Comparison of ENCODE assay signal across 29 cellular contexts in the genomic region with DNA sequence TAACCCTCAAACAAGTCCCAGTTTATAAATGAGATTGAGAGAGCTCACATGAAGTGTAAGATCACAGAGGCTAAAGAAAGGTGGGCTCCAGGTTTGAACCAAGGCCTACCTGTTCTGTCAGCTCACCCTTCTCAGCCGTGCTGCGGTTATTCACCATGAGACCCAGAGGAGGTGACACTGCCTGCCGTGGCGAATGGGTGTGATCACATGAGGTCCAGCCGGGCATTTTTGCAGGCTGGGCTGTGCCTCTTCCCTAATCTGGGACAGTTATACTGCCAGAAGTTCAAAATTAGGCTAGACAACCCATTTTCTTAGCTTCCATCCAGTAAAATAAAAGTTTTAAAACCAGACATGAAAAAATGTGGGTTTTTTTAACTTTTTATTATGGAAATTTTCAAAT.
DNase-seq lines count a peak whose midpoint lies in the region; ATAC-seq, FAIRE-seq and TF ChIP-seq lines count a peak whose summit lies in the region.
"Had no signal": no experiment of that assay in that cellular context is flagged by ENCODE, and none has a peak within 500 bp of the region (broad histone marks: within the 10 kb centered on the region; RNA-seq: fewer than 3 reads in every experiment).

No MANE protein-coding gene starts in this region.

- H3K4me1 Mint-ChIP-seq in activated CD8-positive, alpha-beta T cell treated with anti-CD3 and anti-CD28 coated beads for 36 hours (ENCODE audit: low read depth): peaks cover 61% of the 10 kb centered on the region
- H3K4me1 Mint-ChIP-seq in activated CD8-positive, alpha-beta T cell treated with anti-CD3 and anti-CD28 coated beads, Interleukin-2, amount 10 ng/mL, durations not matched to agents 7 days and 5 days (ENCODE audit: low read depth): peaks cover 26% of the 10 kb centered on the region
- peaks cover 11% of the 10 kb centered on the region for H3K4me1 Mint-ChIP-seq in WTC11
- peaks cover 5% of the 10 kb centered on the region for H3K4me1 Mint-ChIP-seq in chondrocyte (ENCODE audit: low read depth)

- no peak for TF ChIP-seq CTCF in activated CD8-positive, alpha-beta T cell treated with anti-CD3 and anti-CD28 coated beads for 36 hours (IDR thresholded peaks at IDR 0.05)
- no peak for TF ChIP-seq CTCF in WTC11 (IDR thresholded peaks at IDR 0.05)
- TF ChIP-seq CTCF in heart left ventricle (IDR thresholded peaks at IDR 0.05): no peak
- TF ChIP-seq CTCF in pancreas (IDR thresholded peaks at IDR 0.05): no peak
- TF ChIP-seq CTCF in chondrocyte (IDR thresholded peaks at IDR 0.05): no peak

- peak overlapping the region; percentile 62 for H3K27ac Mint-ChIP-seq in activated CD8-positive, alpha-beta T cell treated with anti-CD3 and anti-CD28 coated beads for 36 hours
- no peak overlapping the region for H3K27ac Mint-ChIP-seq in activated CD8-positive, alpha-beta T cell treated with anti-CD3 and anti-CD28 coated beads, Interleukin-2, amount 10 ng/mL, durations not matched to agents 7 days and 5 days
- peak overlapping the region; percentile 58; the same call in 1 of the 2 replicates for H3K27ac Mint-ChIP-seq in WTC11
- no peak overlapping the region for H3K27ac Mint-ChIP-seq in chondrocyte (ENCODE audit: unreplicated experiment)
- H3K27ac Mint-ChIP-seq: activated CD8-positive, alpha-beta memory T cell treated with anti-CD3 and anti-CD28 coated beads, Interleukin-2, amount 10 ng/mL, durations not matched to agents 7 days and 5 days; activated naive CD4-positive, alpha-beta T cell treated with anti-CD3 and anti-CD28 coated beads for 36 hours; HFFc6; stimulated activated memory B cell treated with anti-CD40 and anti-IgM and Interleukin-4, amounts not matched to agents 10 μg/mL and 1 μg/mL and 100 μg/mL, for 72 hours; type B pancreatic cell had no signal

- DNase-seq in activated CD8-positive, alpha-beta T cell treated with anti-CD3 and anti-CD28 coated beads for 36 hours: no peak
- no peak for DNase-seq in activated CD8-positive, alpha-beta T cell treated with anti-CD3 and anti-CD28 coated beads, Interleukin-2, amount 10 ng/mL, durations not matched to agents 7 days and 5 days
- no peak for DNase-seq in WTC11 (ENCODE audit: low spot score)
- DNase-seq in heart left ventricle: peak in 1 of 5 donors; percentile 58
- DNase-seq in pancreas: peak in 4 of 6 donors; percentile 40 to 49 (median 44)
- no peak for DNase-seq in activated CD8-positive, alpha-beta memory T cell treated with anti-CD3 and anti-CD28 coated beads, Interleukin-2, amount 50 U/mL, for 4 hours
- no peak for DNase-seq in chondrocyte (ENCODE audit: low spot score)
- DNase-seq: 8988T; activated CD4-positive, alpha-beta T cell treated with anti-CD3 and anti-CD28 coated beads, Interleukin-2, amount 50 U/mL, for 1 hour; activated CD8-positive, alpha-beta memory T cell treated with anti-CD3 and anti-CD28 coated beads, Interleukin-2, amount 10 ng/mL, durations not matched to agents 7 days and 5 days; activated naive CD4-positive, alpha-beta T cell treated with anti-CD3 and anti-CD28 coated beads for 36 hours; COR-L47; effector CD8-positive, alpha-beta T cell; glutamatergic neuron; HFFc6; lower lobe of right lung; naive thymus-derived CD4-positive, alpha-beta T cell; NCI-H446 treated with DMSO at 0.1 percent for 48 hours; RPMI8226; T1000 had no signal

- no peak for ATAC-seq in activated CD8-positive, alpha-beta T cell treated with anti-CD3 and anti-CD28 coated beads for 36 hours
- no peak for ATAC-seq in activated CD8-positive, alpha-beta T cell treated with anti-CD3 and anti-CD28 coated beads, Interleukin-2, amount 10 ng/mL, durations not matched to agents 7 days and 5 days
- ATAC-seq in WTC11 (peak; percentile 60; the same call in 1 of the 2 replicates), heart left ventricle (peak; percentile 50 to 65 (median 58)), pancreas (peak; percentile 58 to 83 (median 80)), GM21825 (IDR thresholded peaks at IDR 0.05; ENCODE audit: unreplicated experiment) (no peak)
- ATAC-seq: activated CD8-positive, alpha-beta memory T cell treated with anti-CD3 and anti-CD28 coated beads, Interleukin-2, amount 10 ng/mL, durations not matched to agents 7 days and 5 days; lower lobe of right lung; naive thymus-derived CD4-positive, alpha-beta T cell; stimulated activated memory B cell treated with anti-CD40 and anti-IgM and Interleukin-4, amounts not matched to agents 10 μg/mL and 1 μg/mL and 100 μg/mL, for 72 hours had no signal

- no peak for TF ChIP-seq POLR2A in heart left ventricle (IDR thresholded peaks at IDR 0.05)

- H3K27me3 Mint-ChIP-seq in activated CD8-positive, alpha-beta T cell treated with anti-CD3 and anti-CD28 coated beads for 36 hours: no peaks in the 10 kb centered on the region
- H3K27me3 Mint-ChIP-seq in activated CD8-positive, alpha-beta T cell treated with anti-CD3 and anti-CD28 coated beads, Interleukin-2, amount 10 ng/mL, durations not matched to agents 7 days and 5 days (ENCODE audit: low read depth): no peaks in the 10 kb centered on the region
- H3K27me3 Mint-ChIP-seq in WTC11 (ENCODE audit: low read depth): no peaks in the 10 kb centered on the region
- no peaks in the 10 kb centered on the region for H3K27me3 Mint-ChIP-seq in chondrocyte (ENCODE audit: low read depth)
- H3K27me3 Mint-ChIP-seq: activated CD8-positive, alpha-beta memory T cell treated with anti-CD3 and anti-CD28 coated beads, Interleukin-2, amount 10 ng/mL, durations not matched to agents 7 days and 5 days; naive thymus-derived CD4-positive, alpha-beta T cell; stimulated activated memory B cell treated with anti-CD40 and anti-IgM and Interleukin-4, amounts not matched to agents 10 μg/mL and 1 μg/mL and 100 μg/mL, for 72 hours; type B pancreatic cell had no signal

- peaks cover 4% of the 10 kb centered on the region for H3K9me3 Mint-ChIP-seq in activated CD8-positive, alpha-beta T cell treated with anti-CD3 and anti-CD28 coated beads for 36 hours
- H3K9me3 Mint-ChIP-seq in activated CD8-positive, alpha-beta T cell treated with anti-CD3 and anti-CD28 coated beads, Interleukin-2, amount 10 ng/mL, durations not matched to agents 7 days and 5 days (ENCODE audit: insufficient read depth): no peaks in the 10 kb centered on the region
- H3K9me3 Mint-ChIP-seq in WTC11 (no peaks in the 10 kb centered on the region), chondrocyte (ENCODE audit: low read depth) (no peaks in the 10 kb centered on the region)
- H3K9me3 Mint-ChIP-seq: activated naive CD4-positive, alpha-beta T cell treated with anti-CD3 and anti-CD28 coated beads for 36 hours; stimulated activated memory B cell treated with anti-CD40 and anti-IgM and Interleukin-4, amounts not matched to agents 10 μg/mL and 1 μg/mL and 100 μg/mL, for 72 hours; type B pancreatic cell had no signal

- H3K9me3 ChIP-seq in heart left ventricle (no peaks in the 10 kb centered on the region), pancreas (no peaks in the 10 kb centered on the region)
- H3K9me3 ChIP-seq: lower lobe of right lung had no signal

- POLR2A ChIA-PET in activated CD8-positive, alpha-beta T cell treated with anti-CD3 and anti-CD28 coated beads for 36 hours (lab: Charles Lee): interaction anchor here (0.7 kb wide), 1 partner anchor 846 kb away, joined by 3 read pairs; no protein-coding TSS in a partner anchor
- POLR2A ChIA-PET in activated CD8-positive, alpha-beta T cell treated with anti-CD3 and anti-CD28 coated beads, Interleukin-2, amount 10 ng/mL, durations not matched to agents 7 days and 5 days (lab: Charles Lee): interaction anchor here (0.6 kb wide), 1 partner anchor 34 kb away, joined by 4 read pairs; no protein-coding TSS in a partner anchor
- POLR2A ChIA-PET in WTC11 (lab: Charles Lee): no interaction called here

- H3K4me1 ChIP-seq in heart left ventricle (peaks cover 0 to 10% (median 0%) of the 10 kb centered on the region in 12 donors), pancreas (peaks cover 6 to 23% (median 8%) of the 10 kb centered on the region in 3 donors)
- H3K4me1 ChIP-seq: lower lobe of right lung had no signal

- intact Hi-C loops in activated CD8-positive, alpha-beta T cell treated with anti-CD3 and anti-CD28 coated beads for 36 hours (cut with micrococcal nuclease): loop anchor here (5.0 to 10.0 kb wide), 3 partner anchors 132 to 455 kb away; no protein-coding TSS in a partner anchor
- intact Hi-C loops in heart left ventricle (cut with DNase I): no loop called here
- intact Hi-C loops in pancreas (cut with DNase I): no loop called here

- CTCF ChIA-PET in activated CD8-positive, alpha-beta T cell treated with anti-CD3 and anti-CD28 coated beads for 36 hours (lab: Charles Lee): no interaction called here
- CTCF ChIA-PET in activated CD8-positive, alpha-beta T cell treated with anti-CD3 and anti-CD28 coated beads, Interleukin-2, amount 10 ng/mL, durations not matched to agents 7 days and 5 days (lab: Charles Lee): no interaction called here
- CTCF ChIA-PET in WTC11 (lab: Charles Lee): no interaction called here

- H3K4me3 ChIP-seq in heart left ventricle (no peak overlapping the region), pancreas (no peak overlapping the region)
- H3K4me3 ChIP-seq: coronary artery, lower lobe of right lung had no signal

- no peak overlapping the region for H3K27ac ChIP-seq in heart left ventricle
- peak overlapping the region in 1 of 4 donors; percentile 8 for H3K27ac ChIP-seq in pancreas
- H3K27ac ChIP-seq: C4-2B, coronary artery, epithelial cell of prostate, lower lobe of right lung had no signal

- no peak overlapping the region for H3K4me3 Mint-ChIP-seq in activated CD8-positive, alpha-beta T cell treated with anti-CD3 and anti-CD28 coated beads for 36 hours
- H3K4me3 Mint-ChIP-seq in activated CD8-positive, alpha-beta T cell treated with anti-CD3 and anti-CD28 coated beads, Interleukin-2, amount 10 ng/mL, durations not matched to agents 7 days and 5 days: no peak overlapping the region
- H3K4me3 Mint-ChIP-seq in WTC11: no peak overlapping the region
- H3K4me3 Mint-ChIP-seq in chondrocyte (ENCODE audit: unreplicated experiment): no peak overlapping the region
- H3K4me3 Mint-ChIP-seq: activated CD8-positive, alpha-beta memory T cell treated with anti-CD3 and anti-CD28 coated beads, Interleukin-2, amount 10 ng/mL, durations not matched to agents 7 days and 5 days; activated naive CD4-positive, alpha-beta T cell treated with anti-CD3 and anti-CD28 coated beads for 36 hours; HFFc6; naive thymus-derived CD4-positive, alpha-beta T cell; stimulated activated memory B cell treated with anti-CD40 and anti-IgM and Interleukin-4, amounts not matched to agents 10 μg/mL and 1 μg/mL and 100 μg/mL, for 72 hours; type B pancreatic cell had no signal

- H3K36me3 ChIP-seq in heart left ventricle: no peaks in the 10 kb centered on the region
- no peaks in the 10 kb centered on the region for H3K36me3 ChIP-seq in pancreas
- H3K36me3 ChIP-seq: lower lobe of right lung had no signal

- H3K27me3 ChIP-seq in heart left ventricle (no peaks in the 10 kb centered on the region), pancreas (no peaks in the 10 kb centered on the region)

- no peaks in the 10 kb centered on the region for H3K36me3 Mint-ChIP-seq in activated CD8-positive, alpha-beta T cell treated with anti-CD3 and anti-CD28 coated beads for 36 hours (ENCODE audit: low read depth)
- H3K36me3 Mint-ChIP-seq in activated CD8-positive, alpha-beta T cell treated with anti-CD3 and anti-CD28 coated beads, Interleukin-2, amount 10 ng/mL, durations not matched to agents 7 days and 5 days (ENCODE audit: low read depth): peaks cover 3% of the 10 kb centered on the region
- H3K36me3 Mint-ChIP-seq in WTC11: no peaks in the 10 kb centered on the region
- H3K36me3 Mint-ChIP-seq in chondrocyte (ENCODE audit: low read depth): no peaks in the 10 kb centered on the region
- H3K36me3 Mint-ChIP-seq: stimulated activated memory B cell treated with anti-CD40 and anti-IgM and Interleukin-4, amounts not matched to agents 10 μg/mL and 1 μg/mL and 100 μg/mL, for 72 hours; type B pancreatic cell had no signal

- FAIRE-seq in pancreas (lab: Jason Lieb, UNC): no peak
- FAIRE-seq: bronchial epithelial cell, G401.6, keratinocyte had no signal

- 33 to 66% (median 49%) methylated on average over 5 of the region's 5 CpGs for WGBS in heart left ventricle, 4 donors
- WGBS in pancreas, 2 donors: 35 to 49% methylated on average over 5 of the region's 5 CpGs

Comparison
In these comparisons a context has a peak if more than half of its experiments do, and no peak if none do; other contexts are left out.
1. H3K27ac Mint-ChIP-seq: peak in activated CD8-positive, alpha-beta T cell treated with anti-CD3 and anti-CD28 coated beads for 36 hours (single experiment) and WTC11 (single experiment); none in activated CD8-positive, alpha-beta T cell treated with anti-CD3 and anti-CD28 coated beads, Interleukin-2, amount 10 ng/mL, durations not matched to agents 7 days and 5 days (single experiment) and chondrocyte (single experiment).
2. ATAC-seq: peak in WTC11 (single experiment), heart left ventricle (4 of 4) and pancreas (4 of 4); none in activated CD8-positive, alpha-beta T cell treated with anti-CD3 and anti-CD28 coated beads for 36 hours (single experiment), activated CD8-positive, alpha-beta T cell treated with anti-CD3 and anti-CD28 coated beads, Interleukin-2, amount 10 ng/mL, durations not matched to agents 7 days and 5 days (single experiment) and GM21825 (single experiment).
3. DNase-seq: peak in pancreas (4 of 6); none in activated CD8-positive, alpha-beta T cell treated with anti-CD3 and anti-CD28 coated beads for 36 hours (single experiment), activated CD8-positive, alpha-beta T cell treated with anti-CD3 and anti-CD28 coated beads, Interleukin-2, amount 10 ng/mL, durations not matched to agents 7 days and 5 days (single experiment), WTC11 (single experiment), activated CD8-positive, alpha-beta memory T cell treated with anti-CD3 and anti-CD28 coated beads, Interleukin-2, amount 50 U/mL, for 4 hours (single experiment) and chondrocyte (single experiment).